ENCODE assay signal across 21 cellular contexts in the genomic region with DNA sequence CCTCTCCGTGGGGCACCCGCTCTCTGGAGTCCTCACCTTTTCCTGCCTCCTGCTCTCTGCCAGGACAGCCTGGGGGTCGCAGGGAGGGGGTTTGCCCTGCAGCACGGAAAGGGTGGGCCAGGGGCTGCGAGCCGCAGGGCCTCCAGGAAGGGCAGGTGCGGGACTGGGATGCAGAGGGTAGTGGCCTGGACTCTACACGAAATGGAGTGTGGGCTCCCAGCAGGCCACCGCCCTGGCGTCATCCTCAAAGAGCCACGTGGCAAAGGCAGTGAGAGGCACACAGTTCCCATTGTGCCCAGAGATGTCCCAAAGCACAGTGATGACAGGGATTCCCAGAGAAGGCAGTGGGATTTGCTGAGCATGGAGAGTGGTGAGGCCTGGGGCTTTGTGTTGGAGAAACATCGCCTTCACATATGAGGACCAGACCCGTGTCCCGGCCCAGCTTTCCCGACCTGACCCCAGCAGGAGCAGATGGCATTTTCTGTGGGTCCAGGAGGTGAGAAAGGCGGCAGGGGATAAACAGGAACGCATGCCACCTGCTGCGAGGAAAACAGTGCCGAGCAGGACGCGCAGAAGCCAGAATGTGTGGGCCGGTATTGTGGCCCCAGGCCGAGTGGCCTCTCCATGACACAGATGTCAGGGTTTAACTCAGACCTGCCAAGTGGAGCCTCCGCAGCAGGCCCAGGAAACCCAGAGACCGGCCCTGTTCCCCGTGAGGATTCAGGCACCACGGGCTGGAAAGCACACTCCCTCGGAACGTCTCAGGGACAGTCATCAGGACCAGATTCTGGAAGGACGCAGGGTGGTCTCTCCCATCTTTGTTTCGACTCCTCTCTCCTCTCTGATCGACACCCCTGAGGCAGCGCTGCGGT.
"Had no signal": no experiment of that assay in that cellular context is flagged by ENCODE, and none has a peak within 500 bp of the region (broad histone marks: within the 10 kb centered on the region; RNA-seq: fewer than 3 reads in every experiment).

No MANE protein-coding gene starts in this region.

- H3K27ac Mint-ChIP-seq: immature natural killer cell; naive thymus-derived CD8-positive, alpha-beta T cell; type B pancreatic cell had no signal

- H3K79me2 ChIP-seq: parathyroid adenoma had no signal

- H3K4me1 Mint-ChIP-seq: immature natural killer cell had no signal

- H3K4me3 ChIP-seq: coronary artery, dorsolateral prefrontal cortex, mucosa of descending colon, prostate gland, sigmoid colon, skin epidermis, suprapubic skin, thyroid gland, uterus had no signal

- H2AFZ ChIP-seq: parathyroid adenoma had no signal

- H3K36me3 Mint-ChIP-seq: immature natural killer cell; naive thymus-derived CD8-positive, alpha-beta T cell; type B pancreatic cell had no signal

- FAIRE-seq: frontal cortex, keratinocyte had no signal

- H3K36me3 ChIP-seq: prostate gland, sigmoid colon, suprapubic skin, thyroid gland, uterus had no signal

- ATAC-seq: mucosa of descending colon; naive thymus-derived CD8-positive, alpha-beta T cell; stimulated activated naive CD8-positive, alpha-beta T cell treated with anti-CD3 and anti-CD28 coated beads, Interleukin-15, Interleukin-2, amounts not matched to agents 100 U/mL and 50 U/mL, for 24 hours had no signal

- H3K4me1 ChIP-seq: parathyroid adenoma, prostate gland, sigmoid colon, suprapubic skin, thyroid gland, uterus had no signal

- H3K9me3 ChIP-seq: prostate gland, suprapubic skin, thyroid gland, uterus had no signal

- DNase-seq: central memory CD4-positive, alpha-beta T cell; dorsolateral prefrontal cortex; effector CD8-positive, alpha-beta T cell; immature natural killer cell; left cardiac atrium; mammary epithelial cell; mucosa of descending colon; naive thymus-derived CD8-positive, alpha-beta T cell; sigmoid colon; stimulated activated CD4-positive, alpha-beta T cell treated with anti-CD3 and anti-CD28 coated beads, Interleukin-2, amount 100 ng/mL, for 24 hours; stimulated activated naive CD8-positive, alpha-beta T cell treated with anti-CD3 and anti-CD28 coated beads, Interleukin-15, Interleukin-2, amounts not matched to agents 100 U/mL and 50 U/mL, for 24 hours; thyroid gland; uterus had no signal

- H3K27me3 ChIP-seq: thyroid gland, uterus had no signal

- H3K27ac ChIP-seq: dorsolateral prefrontal cortex, parathyroid adenoma, prostate gland, suprapubic skin had no signal

- H3K4me3 Mint-ChIP-seq: immature natural killer cell; naive thymus-derived CD8-positive, alpha-beta T cell; type B pancreatic cell had no signal

- H3K9ac ChIP-seq: parathyroid adenoma had no signal
